8 cellular contexts compared by ENCODE assay signal in the genomic region with DNA sequence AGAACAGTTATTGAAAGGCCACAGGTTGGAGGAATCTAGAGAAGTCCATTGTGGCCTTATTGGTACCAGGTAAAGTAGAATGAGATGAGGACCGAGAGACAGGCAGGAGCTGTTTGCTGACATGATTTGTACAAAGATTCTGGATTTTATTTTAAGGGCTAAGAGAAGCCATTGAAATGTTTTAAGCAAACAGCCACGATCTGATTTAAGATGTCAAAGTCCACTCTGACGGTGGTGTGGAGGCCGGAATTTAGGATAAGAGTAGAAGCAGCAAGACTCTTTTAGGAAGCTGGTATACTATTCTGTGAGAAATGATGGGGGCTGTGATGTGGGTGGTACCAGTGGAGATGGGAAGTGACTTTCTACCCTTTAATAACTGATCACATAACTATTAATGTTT.
"Had no signal": no experiment of that assay in that cellular context is flagged by ENCODE, and none has a peak within 500 bp of the region (broad histone marks: within the 10 kb centered on the region; RNA-seq: fewer than 3 reads in every experiment).

No MANE protein-coding gene starts in this region.

- ATAC-seq: GM12878 had no signal

- H3K4me3 ChIP-seq: GM12878 had no signal

- FAIRE-seq: G401.6, GM12878, GM12891, GM12892, GM18507, GM19239 had no signal

- DNase-seq: GDM1, GF-D8 had no signal
